26 cellular contexts compared by ENCODE assay signal in the genomic region with DNA sequence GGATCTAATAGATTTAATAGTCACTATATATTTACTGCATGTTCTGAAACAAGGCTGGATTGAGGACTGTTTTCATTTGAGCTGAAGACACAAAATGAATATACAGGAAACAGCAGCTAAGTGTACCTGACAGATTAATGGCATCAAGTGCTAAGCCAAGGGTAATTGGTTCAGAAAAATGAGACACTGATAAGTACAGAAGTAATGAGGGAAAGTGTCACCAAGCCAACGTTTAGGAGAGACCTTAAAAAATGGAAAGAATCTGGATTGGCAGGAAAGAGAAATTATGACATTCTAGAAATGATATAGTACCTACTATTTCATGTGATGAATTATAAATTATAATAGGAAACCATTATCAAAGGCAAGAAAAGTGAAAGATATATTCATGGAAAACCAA. TPM values are rescaled to one million over a fixed set of nuclear protein-coding genes. Genes with fewer than 3 reads are reported as not detected.
DNase-seq lines count a peak whose midpoint lies in the region; ATAC-seq and TF ChIP-seq lines count a peak whose summit lies in the region.
"Had no signal": no experiment of that assay in that cellular context is flagged by ENCODE, and none has a peak within 500 bp of the region (broad histone marks: within the 10 kb centered on the region; RNA-seq: fewer than 3 reads in every experiment).

No MANE protein-coding gene starts in this region.

- no peaks in the 10 kb centered on the region for H3K9me3 ChIP-seq in adrenal gland (replicated peaks in 1 of 3)
- H3K9me3 ChIP-seq: pancreas had no signal

- H3K4me3 ChIP-seq in HL-60 (replicated peaks; ENCODE audit: insufficient read depth, low read length) (no peak overlapping the region), adrenal gland (no peak overlapping the region)
- H3K4me3 ChIP-seq: coronary artery, pancreas, SK-N-MC had no signal

- H3K36me3 ChIP-seq in adrenal gland (replicated peaks in 1 of 2) = no peaks in the 10 kb centered on the region
- H3K36me3 ChIP-seq: pancreas had no signal

- 8 to 13% (median 11%) methylated on average over 1 of the region's 1 CpG for WGBS in adrenal gland, 4 donors

- no peak for TF ChIP-seq CTCF in HL-60 (IDR thresholded peaks at IDR 0.05; ENCODE audit: insufficient read depth, low read length)
- TF ChIP-seq CTCF in adrenal gland (IDR thresholded peaks at IDR 0.05) = no peak

- H3K27me3 ChIP-seq in HL-60 (ENCODE audit: insufficient read depth, poor library complexity, severe bottlenecking) = no peaks in the 10 kb centered on the region
- no peaks in the 10 kb centered on the region for H3K27me3 ChIP-seq in adrenal gland
- H3K27me3 ChIP-seq: pancreas had no signal

- H3K36me3 Mint-ChIP-seq in activated naive CD4-positive, alpha-beta T cell treated with anti-CD3 and anti-CD28 coated beads, Interleukin-2, amount 50 U/mL, for 72 hours = no peaks in the 10 kb centered on the region
- no peaks in the 10 kb centered on the region for H3K36me3 Mint-ChIP-seq in stimulated activated effector memory CD8-positive, alpha-beta T cell treated with anti-CD3 and anti-CD28 coated beads, Interleukin-12 subunit alpha, Interleukin-12 subunit beta, amount 100 ng/mL, for 72 hours
- H3K36me3 Mint-ChIP-seq: activated naive CD4-positive, alpha-beta T cell treated with anti-CD3 and anti-CD28 coated beads, Interleukin-2, amount 10 ng/mL, durations not matched to agents 7 days and 5 days had no signal

- intact Hi-C loops in adrenal gland (cut with DNase I) = no loop called here

- peaks cover 41% of the 10 kb centered on the region for H3K4me1 Mint-ChIP-seq in stimulated activated effector memory CD8-positive, alpha-beta T cell treated with anti-CD3 and anti-CD28 coated beads, Interleukin-12 subunit alpha, Interleukin-12 subunit beta, amount 100 ng/mL, for 72 hours
- H3K4me1 Mint-ChIP-seq: nephron had no signal

- H3K27ac Mint-ChIP-seq in activated naive CD4-positive, alpha-beta T cell treated with anti-CD3 and anti-CD28 coated beads, Interleukin-2, amount 50 U/mL, for 72 hours = peak overlapping the region; percentile 84 to 88
- peak overlapping the region; percentile 84 for H3K27ac Mint-ChIP-seq in stimulated activated effector memory CD8-positive, alpha-beta T cell treated with anti-CD3 and anti-CD28 coated beads, Interleukin-12 subunit alpha, Interleukin-12 subunit beta, amount 100 ng/mL, for 72 hours
- H3K27ac Mint-ChIP-seq: activated naive CD4-positive, alpha-beta T cell treated with anti-CD3 and anti-CD28 coated beads, Interleukin-2, amount 10 ng/mL, durations not matched to agents 7 days and 5 days; nephron had no signal

- H3K4me1 ChIP-seq in adrenal gland (replicated peaks in 1 of 2) = peaks cover 27 to 49% of the 10 kb centered on the region in 2 donors

- no peak for ATAC-seq in activated naive CD4-positive, alpha-beta T cell treated with anti-CD3 and anti-CD28 coated beads, Interleukin-2, amount 50 U/mL, for 72 hours
- ATAC-seq in stimulated activated effector memory CD8-positive, alpha-beta T cell treated with anti-CD3 and anti-CD28 coated beads, Interleukin-12 subunit alpha, Interleukin-12 subunit beta, amount 100 ng/mL, for 72 hours = no peak
- ATAC-seq in GM18519 (IDR thresholded peaks at IDR 0.05; ENCODE audit: low FRiP score, unreplicated experiment) = no peak

- H3K27ac ChIP-seq in HL-60 (replicated peaks) = peak overlapping the region; percentile 10; the same call in 1 of the 2 replicates
- H3K27ac ChIP-seq in adrenal gland = peak overlapping the region in 4 of 5 donors; percentile 23 to 87 (median 56)
- H3K27ac ChIP-seq: coronary artery, RWPE1, SK-N-MC had no signal

- no peaks in the 10 kb centered on the region for H3K9me3 Mint-ChIP-seq in activated naive CD4-positive, alpha-beta T cell treated with anti-CD3 and anti-CD28 coated beads, Interleukin-2, amount 50 U/mL, for 72 hours
- H3K9me3 Mint-ChIP-seq in stimulated activated effector memory CD8-positive, alpha-beta T cell treated with anti-CD3 and anti-CD28 coated beads, Interleukin-12 subunit alpha, Interleukin-12 subunit beta, amount 100 ng/mL, for 72 hours = no peaks in the 10 kb centered on the region
- H3K9me3 Mint-ChIP-seq: activated naive CD4-positive, alpha-beta T cell treated with anti-CD3 and anti-CD28 coated beads, Interleukin-2, amount 10 ng/mL, durations not matched to agents 7 days and 5 days; nephron had no signal

- H3K4me3 Mint-ChIP-seq in stimulated activated effector memory CD8-positive, alpha-beta T cell treated with anti-CD3 and anti-CD28 coated beads, Interleukin-12 subunit alpha, Interleukin-12 subunit beta, amount 100 ng/mL, for 72 hours = peak overlapping the region; percentile 58
- H3K4me3 Mint-ChIP-seq: activated naive CD4-positive, alpha-beta T cell treated with anti-CD3 and anti-CD28 coated beads, Interleukin-2, amount 10 ng/mL, durations not matched to agents 7 days and 5 days; nephron had no signal

- TF ChIP-seq POLR2A in adrenal gland (IDR thresholded peaks at IDR 0.05) = no peak

- DNase-seq in activated naive CD4-positive, alpha-beta T cell treated with anti-CD3 and anti-CD28 coated beads, Interleukin-2, amount 50 U/mL, for 72 hours (ENCODE audit: low spot score in 2 of 2) = no peak
- no peak for DNase-seq in activated naive CD4-positive, alpha-beta T cell (lab: John Stamatoyannopoulos, UW)
- DNase-seq in HL-60 (ENCODE audit: low read depth in 1 of 2, low spot score in 1 of 2) (no peak), adrenal gland (no peak), glomerular visceral epithelial cell (ENCODE audit: extremely low spot score) (no peak)
- no peak for DNase-seq in stimulated activated effector memory CD8-positive, alpha-beta T cell treated with anti-CD3 and anti-CD28 coated beads, Interleukin-12 subunit alpha, Interleukin-12 subunit beta, amount 100 ng/mL, for 72 hours (ENCODE audit: low spot score in 2 of 2)
- DNase-seq: activated CD4-positive, alpha-beta T cell treated with anti-CD3 and anti-CD28 coated beads, Interleukin-2, amount 50 U/mL, for 1 hour; activated naive CD4-positive, alpha-beta T cell treated with anti-CD3 and anti-CD28 coated beads, Interleukin-2, amount 10 ng/mL, durations not matched to agents 7 days and 5 days; aorta; C1 segment of cervical spinal cord; DMS79; effector memory CD4-positive, alpha-beta T cell; erythroblast; GDM1; head of caudate nucleus; KBM-7; kidney; MM.1S; NCI-H2029 treated with DMSO at 0.1 percent for 48 hours; NCI-H2227 treated with DMSO at 0.1 percent for 48 hours; pancreas had no signal

RNA-seq across cellular contexts. Expression of gene DUSP16, which starts 20.8 kb away (rescaled TPM):
- 10 to 100 TPM; 37.4 to 64.8 TPM for total RNA-seq in activated naive CD4-positive, alpha-beta T cell treated with anti-CD3 and anti-CD28 coated beads, Interleukin-2, amount 50 U/mL, for 72 hours
- 100 to 1,000 TPM in 5 of 8 donors, 10 to 100 TPM in 3; 36.4 to 374 (median 118) TPM for total RNA-seq in adrenal gland
- polyA plus RNA-seq in adrenal gland = 100 to 1,000 TPM in 1 of 3 donors, 10 to 100 TPM in 2; 24.5 to 108 (median 32.2) TPM

RNA-seq across cellular contexts. Expression of gene CREBL2, which starts 28.2 kb away (rescaled TPM):
- 10 to 100 TPM; 10.7 to 15.7 TPM for total RNA-seq in activated naive CD4-positive, alpha-beta T cell treated with anti-CD3 and anti-CD28 coated beads, Interleukin-2, amount 50 U/mL, for 72 hours
- 100 to 1,000 TPM; 116 to 357 (median 151) TPM for total RNA-seq in adrenal gland
- 100 to 1,000 TPM in 1 of 3 donors, 10 to 100 TPM in 2; 41.5 to 307 (median 50.4) TPM for polyA plus RNA-seq in adrenal gland

Comparison
In these comparisons a context has a peak if more than half of its experiments do, and no peak if none do; other contexts are left out.
1. RNA of gene CREBL2, which starts 28.2 kb away (total RNA-seq): 116 to 357 TPM in adrenal gland; 10.7 to 15.7 TPM in activated naive CD4-positive, alpha-beta T cell treated with anti-CD3 and anti-CD28 coated beads, Interleukin-2, amount 50 U/mL, for 72 hours; every median in the first group is over 4 times any median in the second.